22 cellular contexts compared by ENCODE assay signal in the genomic region with DNA sequence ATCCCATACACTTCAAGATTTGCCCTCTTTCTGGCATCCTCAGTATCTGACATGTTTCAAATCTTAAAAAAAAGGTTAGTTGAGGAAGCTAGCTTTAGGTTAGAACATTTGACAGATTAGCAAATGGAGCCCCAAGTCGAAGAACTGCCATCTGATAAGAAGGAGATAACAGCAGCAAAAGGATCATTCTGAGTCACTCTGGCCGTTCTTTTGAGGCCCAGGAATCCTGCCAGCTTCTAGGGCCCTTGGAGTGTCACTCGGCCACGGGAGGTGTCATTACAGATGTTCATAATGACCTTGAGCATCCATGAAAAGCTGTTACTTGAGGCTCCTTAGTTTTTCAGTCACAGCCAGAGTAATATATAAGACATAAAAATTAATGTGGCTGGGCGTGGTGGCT.
"Had no signal": no experiment of that assay in that cellular context is flagged by ENCODE, and none has a peak within 500 bp of the region (broad histone marks: within the 10 kb centered on the region; RNA-seq: fewer than 3 reads in every experiment).

No MANE protein-coding gene starts in this region.

- H3K27ac ChIP-seq: WERI-Rb-1 had no signal

- DNase-seq: activated CD4-positive, alpha-beta memory T cell treated with anti-CD3 and anti-CD28 coated beads, Interleukin-2, amount 10 ng/mL, durations not matched to agents 7 days and 5 days; activated CD4-positive, alpha-beta T cell treated with anti-CD3 and anti-CD28 coated beads for 36 hours; activated CD4-positive, alpha-beta T cell treated with anti-CD3 and anti-CD28 coated beads, Interleukin-2, amount 50 U/mL, for 1 hour; activated effector memory CD4-positive, alpha-beta T cell treated with anti-CD3 and anti-CD28 coated beads, Interleukin-2, amount 50 U/mL, for 16 hours; activated naive CD4-positive, alpha-beta T cell treated with Interleukin-2 at 50 U/mL for 16 hours; activated naive CD8-positive, alpha-beta T cell treated with anti-CD3 and anti-CD28 coated beads, Interleukin-2, amount 50 U/mL, for 24 hours; anterior cingulate cortex; cerebellar nuclear complex; Karpas-422; NCI-H1048; NCI-H1417; NCI-H1694; NCI-H2029; NCI-H345; NCI-H510A; NCI-H526 treated with DMSO at 0.1 percent for 48 hours; NCI-H82; OCI-M1; SIG-M5; T-helper 17 cell; T-helper 9 cell; WERI-Rb-1 had no signal
